8 cellular contexts compared by ENCODE assay signal in the genomic region with DNA sequence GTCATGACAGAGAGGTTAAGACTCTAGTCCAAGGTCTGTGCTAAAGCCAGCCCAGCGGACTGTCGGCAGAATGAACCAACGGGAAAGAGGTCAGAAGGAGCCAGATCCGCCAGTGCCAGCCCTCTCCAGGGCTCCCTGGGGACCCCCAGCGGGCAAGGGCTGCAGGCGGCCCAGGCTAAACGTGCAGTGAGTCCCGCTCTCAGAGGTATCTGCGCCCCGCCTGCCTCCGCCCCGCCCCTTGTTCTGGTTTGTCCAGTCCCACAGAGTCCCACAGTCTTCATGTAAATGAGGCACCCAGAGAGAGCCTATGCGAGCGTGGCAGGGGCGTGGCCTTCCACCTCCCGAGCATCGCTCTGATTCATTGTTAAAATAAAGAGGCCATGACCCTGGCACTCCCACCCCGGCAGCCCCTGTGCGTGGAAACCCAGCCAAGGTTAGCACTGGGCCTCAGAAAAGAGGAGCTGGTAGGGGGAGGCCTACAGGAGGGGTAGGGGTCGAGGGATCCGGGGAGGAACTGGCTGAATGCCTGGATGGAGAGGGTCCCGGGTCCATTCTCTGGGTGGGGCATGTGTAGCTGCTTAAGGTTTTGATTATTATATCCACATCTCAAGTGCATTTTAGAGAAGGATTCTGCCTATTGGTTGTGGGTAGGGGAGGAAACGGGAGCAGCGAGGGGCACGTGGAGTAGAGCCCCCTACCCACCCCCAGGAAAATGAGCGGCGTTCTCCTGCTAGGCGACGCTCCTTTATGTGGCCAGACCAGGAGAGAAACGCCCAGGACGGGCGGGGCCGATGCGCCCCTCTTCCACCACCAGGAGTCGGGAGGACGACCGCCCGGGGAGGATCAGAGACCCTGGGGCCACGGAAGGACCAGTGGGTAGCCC. TPM values are rescaled to one million over a fixed set of nuclear protein-coding genes. Genes with fewer than 3 reads are reported as not detected.
A peak's percentile ranks its signal among the peaks of the same experiment; 100 is the strongest.
DNase-seq lines count a peak whose midpoint lies in the region; ATAC-seq and TF ChIP-seq lines count a peak whose summit lies in the region.

A gene with protein sequence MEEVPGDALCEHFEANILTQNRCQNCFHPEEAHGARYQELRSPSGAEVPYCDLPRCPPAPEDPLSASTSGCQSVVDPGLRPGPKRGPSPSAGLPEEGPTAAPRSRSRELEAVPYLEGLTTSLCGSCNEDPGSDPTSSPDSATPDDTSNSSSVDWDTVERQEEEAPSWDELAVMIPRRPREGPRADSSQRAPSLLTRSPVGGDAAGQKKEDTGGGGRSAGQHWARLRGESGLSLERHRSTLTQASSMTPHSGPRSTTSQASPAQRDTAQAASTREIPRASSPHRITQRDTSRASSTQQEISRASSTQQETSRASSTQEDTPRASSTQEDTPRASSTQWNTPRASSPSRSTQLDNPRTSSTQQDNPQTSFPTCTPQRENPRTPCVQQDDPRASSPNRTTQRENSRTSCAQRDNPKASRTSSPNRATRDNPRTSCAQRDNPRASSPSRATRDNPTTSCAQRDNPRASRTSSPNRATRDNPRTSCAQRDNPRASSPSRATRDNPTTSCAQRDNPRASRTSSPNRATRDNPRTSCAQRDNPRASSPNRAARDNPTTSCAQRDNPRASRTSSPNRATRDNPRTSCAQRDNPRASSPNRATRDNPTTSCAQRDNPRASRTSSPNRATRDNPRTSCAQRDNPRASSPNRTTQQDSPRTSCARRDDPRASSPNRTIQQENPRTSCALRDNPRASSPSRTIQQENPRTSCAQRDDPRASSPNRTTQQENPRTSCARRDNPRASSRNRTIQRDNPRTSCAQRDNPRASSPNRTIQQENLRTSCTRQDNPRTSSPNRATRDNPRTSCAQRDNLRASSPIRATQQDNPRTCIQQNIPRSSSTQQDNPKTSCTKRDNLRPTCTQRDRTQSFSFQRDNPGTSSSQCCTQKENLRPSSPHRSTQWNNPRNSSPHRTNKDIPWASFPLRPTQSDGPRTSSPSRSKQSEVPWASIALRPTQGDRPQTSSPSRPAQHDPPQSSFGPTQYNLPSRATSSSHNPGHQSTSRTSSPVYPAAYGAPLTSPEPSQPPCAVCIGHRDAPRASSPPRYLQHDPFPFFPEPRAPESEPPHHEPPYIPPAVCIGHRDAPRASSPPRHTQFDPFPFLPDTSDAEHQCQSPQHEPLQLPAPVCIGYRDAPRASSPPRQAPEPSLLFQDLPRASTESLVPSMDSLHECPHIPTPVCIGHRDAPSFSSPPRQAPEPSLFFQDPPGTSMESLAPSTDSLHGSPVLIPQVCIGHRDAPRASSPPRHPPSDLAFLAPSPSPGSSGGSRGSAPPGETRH (N-terminal part only) (plus strand): TSS at position 392 of the 883 bp plus-strand sequence. CDS start 4,318 bp downstream, outside the sequence.

- H3K4me3 ChIP-seq in SU-DHL-6 (ENCODE audit: insufficient read depth, low read length, poor library complexity, severe bottlenecking), result no peak within 1 kb of the TSS

- no peaks in the 10 kb centered on the region for H3K9me3 ChIP-seq in SU-DHL-6 (ENCODE audit: insufficient read depth, low read length)

- no peaks in the 10 kb centered on the region for H4K20me1 ChIP-seq in SU-DHL-6 (ENCODE audit: low read depth, low read length)

- no peaks in the 10 kb centered on the region for H3K27me3 ChIP-seq in SU-DHL-6 (ENCODE audit: low read length)

- H3K27me3 Mint-ChIP-seq in osteocyte (ENCODE audit: unreplicated experiment), result no peaks in the 10 kb centered on the region

- peak within 1 kb of the TSS; percentile 49 for H3K4me2 ChIP-seq in SU-DHL-6 (ENCODE audit: low read depth, low read length, poor library complexity, severe bottlenecking)

- peak; percentile 94 for DNase-seq in CD1c-positive myeloid dendritic cell (ENCODE audit: extremely low spot score)
- DNase-seq in activated naive CD4-positive, alpha-beta T cell treated with anti-CD3 and anti-CD28 coated beads, Interleukin-2, amount 50 U/mL, for 72 hours (ENCODE audit: low spot score in 2 of 2), result peak; percentile 74 to 92
- peak; percentile 86 for DNase-seq in glomerular visceral epithelial cell (ENCODE audit: extremely low spot score)
- peak; percentile 95 for DNase-seq in osteocyte (ENCODE audit: extremely low spot score, unreplicated experiment)

- no peaks in the 10 kb centered on the region for H3K79me2 ChIP-seq in SU-DHL-6 (ENCODE audit: insufficient read depth, low read length)

- H3K27ac ChIP-seq in SU-DHL-6 (ENCODE audit: low read depth, low read length), result no peak within 1 kb of the TSS
- H3K27ac ChIP-seq in temporal lobe (ENCODE audit: low read depth, low read length), result no peak within 1 kb of the TSS

- no peaks in the 10 kb centered on the region for H3F3A ChIP-seq in SU-DHL-6 (ENCODE audit: insufficient read depth)

- H3K9me3 Mint-ChIP-seq in activated naive CD4-positive, alpha-beta T cell treated with anti-CD3 and anti-CD28 coated beads, Interleukin-2, amount 50 U/mL, for 72 hours, result no peaks in the 10 kb centered on the region
- H3K9me3 Mint-ChIP-seq in osteocyte (ENCODE audit: unreplicated experiment), result no peaks in the 10 kb centered on the region

- peak within 1 kb of the TSS; percentile 55 for H3K4me3 Mint-ChIP-seq in osteocyte (ENCODE audit: unreplicated experiment)

- no peaks in the 10 kb centered on the region for H3K36me3 ChIP-seq in SU-DHL-6 (ENCODE audit: low read length)

- no peak within 1 kb of the TSS for H2AFZ ChIP-seq in SU-DHL-6 (ENCODE audit: low read depth, low read length, severe bottlenecking)

- H3K27ac Mint-ChIP-seq in activated naive CD4-positive, alpha-beta T cell treated with anti-CD3 and anti-CD28 coated beads, Interleukin-2, amount 50 U/mL, for 72 hours, result peak within 1 kb of the TSS in 1 of 2 donors; percentile 89
- H3K27ac Mint-ChIP-seq in osteocyte (ENCODE audit: unreplicated experiment), result peak within 1 kb of the TSS; percentile 76

- no peaks in the 10 kb centered on the region for H3K9me2 ChIP-seq in SU-DHL-6 (replicated peaks; ENCODE audit: insufficient read depth, low read length)

- H3K9ac ChIP-seq in SU-DHL-6 (ENCODE audit: low read length), result peak within 1 kb of the TSS; percentile 6; the same call in 1 of the 2 replicates

- H3K36me3 Mint-ChIP-seq in activated naive CD4-positive, alpha-beta T cell treated with anti-CD3 and anti-CD28 coated beads, Interleukin-2, amount 50 U/mL, for 72 hours, result peaks cover 0 to 6% of the 10 kb centered on the region in 2 donors
- H3K36me3 Mint-ChIP-seq in osteocyte (ENCODE audit: unreplicated experiment), result peaks cover 12% of the 10 kb centered on the region

- TF ChIP-seq CTCF in LNCAP (IDR thresholded peaks at IDR 0.05) (peak; percentile 64), SU-DHL-6 (IDR thresholded peaks at IDR 0.05; ENCODE audit: insufficient read depth, low read length, poor library complexity, severe bottlenecking) (peak; percentile 17), osteocyte (IDR thresholded peaks at IDR 0.05) (peak; percentile 32)

- H3K4me1 Mint-ChIP-seq in osteocyte (ENCODE audit: unreplicated experiment), result peaks cover 18% of the 10 kb centered on the region

- peak; percentile 91 for ATAC-seq in GM21423 (IDR thresholded peaks at IDR 0.05; ENCODE audit: unreplicated experiment)
- ATAC-seq in activated naive CD4-positive, alpha-beta T cell treated with anti-CD3 and anti-CD28 coated beads, Interleukin-2, amount 50 U/mL, for 72 hours, result peak; percentile 98 to 100

RNA-seq across cellular contexts. Expression of the gene that starts here (rescaled TPM):
- 10 to 100 TPM; 17.4 to 26.0 TPM for total RNA-seq in activated naive CD4-positive, alpha-beta T cell treated with anti-CD3 and anti-CD28 coated beads, Interleukin-2, amount 50 U/mL, for 72 hours
- total RNA-seq in osteocyte (103 and 105 TPM in 2 replicates), temporal lobe (22.6 TPM)
